ENCODE assay signal across 15 cellular contexts in genomic region chr6:44481056-44481455, GRCh38.
"Had no signal": no experiment of that assay in that cellular context is flagged by ENCODE, and none has a peak within 500 bp of the region (broad histone marks: within the 10 kb centered on the region; RNA-seq: fewer than 3 reads in every experiment).

No MANE protein-coding gene starts in this region.

- H3K36me3 ChIP-seq: esophagus muscularis mucosa, gastroesophageal sphincter had no signal

- H3K9me3 Mint-ChIP-seq: immature natural killer cell; naive thymus-derived CD4-positive, alpha-beta T cell; nephron progenitor cell; stimulated activated naive B cell treated with anti-CD40 and anti-IgM and Interleukin-4, amounts not matched to agents 10 μg/mL and 1 μg/mL and 100 μg/mL, for 72 hours; stimulated activated naive CD8-positive, alpha-beta T cell treated with anti-CD3 and anti-CD28 coated beads, Interleukin-15, amount 100 ng/mL, for 72 hours had no signal

- H3K4me3 ChIP-seq: esophagus muscularis mucosa, gastroesophageal sphincter had no signal

- H3K4me1 Mint-ChIP-seq: immature natural killer cell; stimulated activated naive B cell treated with anti-CD40 and anti-IgM and Interleukin-4, amounts not matched to agents 10 μg/mL and 1 μg/mL and 100 μg/mL, for 72 hours; stimulated activated naive CD8-positive, alpha-beta T cell treated with anti-CD3 and anti-CD28 coated beads, Interleukin-15, amount 100 ng/mL, for 72 hours had no signal

- ATAC-seq: gastroesophageal sphincter; naive thymus-derived CD4-positive, alpha-beta T cell; stimulated activated naive B cell treated with anti-CD40 and anti-IgM and Interleukin-4, amounts not matched to agents 10 μg/mL and 1 μg/mL and 100 μg/mL, for 72 hours; stimulated activated naive CD8-positive, alpha-beta T cell treated with anti-CD3 and anti-CD28 coated beads, Interleukin-15, amount 100 ng/mL, for 72 hours had no signal

- H3K27ac ChIP-seq: epithelial cell of prostate, esophagus muscularis mucosa, gastroesophageal sphincter had no signal

- DNase-seq: effector memory CD4-positive, alpha-beta T cell; glutamatergic neuron; immature natural killer cell; left cardiac atrium; left ventricle myocardium superior; naive thymus-derived CD4-positive, alpha-beta T cell; nephron progenitor cell; stimulated activated CD4-positive, alpha-beta T cell treated with anti-CD3 and anti-CD28 coated beads, Interleukin-2, amount 100 ng/mL, for 24 hours; stimulated activated CD4-positive, alpha-beta T cell treated with anti-CD3 and anti-CD28 coated beads, Interleukin-4, amount 100 ng/mL, for 4 hours; stimulated activated naive B cell treated with anti-CD40 and anti-IgM and Interleukin-4, amounts not matched to agents 10 μg/mL and 1 μg/mL and 100 μg/mL, for 72 hours; stimulated activated naive CD8-positive, alpha-beta T cell treated with anti-CD3 and anti-CD28 coated beads, Interleukin-15, amount 100 ng/mL, for 72 hours; trophoblast cell had no signal

- H3K9me3 ChIP-seq: esophagus muscularis mucosa, gastroesophageal sphincter had no signal

- H3K27ac Mint-ChIP-seq: immature natural killer cell; naive thymus-derived CD4-positive, alpha-beta T cell; nephron progenitor cell; stimulated activated naive B cell treated with anti-CD40 and anti-IgM and Interleukin-4, amounts not matched to agents 10 μg/mL and 1 μg/mL and 100 μg/mL, for 72 hours had no signal

- H3K36me3 Mint-ChIP-seq: immature natural killer cell; naive thymus-derived CD4-positive, alpha-beta T cell; stimulated activated naive B cell treated with anti-CD40 and anti-IgM and Interleukin-4, amounts not matched to agents 10 μg/mL and 1 μg/mL and 100 μg/mL, for 72 hours had no signal

- H3K4me3 Mint-ChIP-seq: immature natural killer cell; naive thymus-derived CD4-positive, alpha-beta T cell; nephron progenitor cell; stimulated activated naive B cell treated with anti-CD40 and anti-IgM and Interleukin-4, amounts not matched to agents 10 μg/mL and 1 μg/mL and 100 μg/mL, for 72 hours; stimulated activated naive CD8-positive, alpha-beta T cell treated with anti-CD3 and anti-CD28 coated beads, Interleukin-15, amount 100 ng/mL, for 72 hours had no signal

- H3K27me3 Mint-ChIP-seq: stimulated activated naive CD8-positive, alpha-beta T cell treated with anti-CD3 and anti-CD28 coated beads, Interleukin-15, amount 100 ng/mL, for 72 hours had no signal
